28 cellular contexts compared by ENCODE assay signal in genomic region chr17:22128171-22128570, GRCh38.
"Had no signal": no experiment of that assay in that cellular context is flagged by ENCODE, and none has a peak within 500 bp of the region (broad histone marks: within the 10 kb centered on the region; RNA-seq: fewer than 3 reads in every experiment).

No MANE protein-coding gene starts in this region.

- DNase-seq: colonic mucosa; cortex of kidney; dermis blood vessel endothelial cell; dorsolateral prefrontal cortex; effector CD4-positive, alpha-beta T cell; effector CD8-positive, alpha-beta T cell; effector memory CD4-positive, alpha-beta T cell; effector memory CD8-positive, alpha-beta T cell; endodermal cell; erythroblast; esophagus squamous epithelium; foreskin fibroblast; foreskin keratinocyte; foreskin melanocyte; gastrocnemius medialis; glutamatergic neuron; head of caudate nucleus; heart left ventricle; heart right ventricle had no signal

- H3K79me2 ChIP-seq: hepatocyte had no signal

- H3K4me2 ChIP-seq: hepatocyte had no signal

- H3K27me3 ChIP-seq: colonic mucosa, esophagus muscularis mucosa, esophagus squamous epithelium, foreskin keratinocyte, gastrocnemius medialis, gastroesophageal sphincter, heart left ventricle, heart right ventricle, hepatocyte had no signal

- H3K9me3 ChIP-seq: colonic mucosa, esophagus muscularis mucosa, gastrocnemius medialis had no signal

- ATAC-seq: effector memory CD8-positive, alpha-beta T cell; esophagus mucosa; foreskin keratinocyte; gastrocnemius medialis; gastroesophageal sphincter; heart left ventricle; heart right ventricle had no signal

- FAIRE-seq: colon, endometrium, endothelial cell of umbilical vein, frontal cortex had no signal

- H3K4me1 ChIP-seq: colonic mucosa, esophagus muscularis mucosa, esophagus squamous epithelium, foreskin keratinocyte, gastrocnemius medialis, gastroesophageal sphincter, heart left ventricle, heart right ventricle had no signal

- H3K4me3 ChIP-seq: colonic mucosa, dorsolateral prefrontal cortex, esophagus muscularis mucosa, esophagus squamous epithelium, gastrocnemius medialis, gastroesophageal sphincter, heart left ventricle, heart right ventricle, hepatocyte had no signal

- H3K36me3 ChIP-seq: colonic mucosa, esophagus muscularis mucosa, esophagus squamous epithelium, gastrocnemius medialis, gastroesophageal sphincter, heart left ventricle, heart right ventricle had no signal

- H3K27ac ChIP-seq: colonic mucosa, dorsolateral prefrontal cortex, epithelial cell of prostate, esophagus muscularis mucosa, esophagus squamous epithelium, foreskin keratinocyte, gastrocnemius medialis, gastroesophageal sphincter, heart left ventricle, heart right ventricle, hepatocyte had no signal

- H2AFZ ChIP-seq: hepatocyte had no signal
